ENCODE assay signal across 8 cellular contexts in genomic region chr2:70647873-70648481, GRCh38.
DNase-seq lines count a peak whose midpoint lies in the region; ATAC-seq and TF ChIP-seq lines count a peak whose summit lies in the region.

No MANE protein-coding gene starts in this region.

- no peaks in the 10 kb centered on the region for H3K4me1 Mint-ChIP-seq in HFFc6 (ENCODE audit: low read depth)

- peak; percentile 98 for TF ChIP-seq CTCF in HFFc6 (IDR thresholded peaks at IDR 0.05)
- peak; percentile 86 to 96 (median 93) for TF ChIP-seq CTCF in right lobe of liver (IDR thresholded peaks at IDR 0.05)

- H3K27me3 ChIP-seq in right lobe of liver = no peaks in the 10 kb centered on the region

- H3K9me3 ChIP-seq in right lobe of liver = no peaks in the 10 kb centered on the region

- H3K27ac ChIP-seq in right lobe of liver = no peak overlapping the region

- H3K4me3 ChIP-seq in right lobe of liver = no peak overlapping the region

- H3K27ac Mint-ChIP-seq in HFFc6 = no peak overlapping the region

- no peaks in the 10 kb centered on the region for H3K36me3 ChIP-seq in right lobe of liver

- TF ChIP-seq POLR2A in right lobe of liver (IDR thresholded peaks at IDR 0.05) = no peak

- H3K4me3 Mint-ChIP-seq in HFFc6 = no peak overlapping the region

- H3K27me3 Mint-ChIP-seq in HFFc6 (ENCODE audit: insufficient read depth) = peaks cover 31% of the 10 kb centered on the region

- no peaks in the 10 kb centered on the region; the same call in 1 of the 2 replicates for H3K9me3 Mint-ChIP-seq in HFFc6

- 2% methylated on average over 6 of the region's 9 CpGs for WGBS in right lobe of liver (ENCODE audit: insufficient coverage, low coverage, low lambda C conversion rate, missing lambda C conversion rate)

- intact Hi-C loops in right lobe of liver (cut with DNase I) = no loop called here

- ATAC-seq in right lobe of liver = peak; percentile 89 to 93 (median 90)

- no peaks in the 10 kb centered on the region for H3K4me1 ChIP-seq in right lobe of liver

- H3K36me3 Mint-ChIP-seq in HFFc6 (ENCODE audit: low read depth) = no peaks in the 10 kb centered on the region

- DNase-seq in DMS153 treated with DMSO at 0.1 percent for 48 hours (lab: John Stamatoyannopoulos, UW; ENCODE audit: unreplicated experiment) = peak; percentile 74
- peak; percentile 54 for DNase-seq in HFFc6
- peak; percentile 69 for DNase-seq in NCI-H2171 treated with DMSO at 0.1 percent for 48 hours (lab: John Stamatoyannopoulos, UW)
- peak; percentile 67 for DNase-seq in activated CD4-positive, CD25-positive, alpha-beta regulatory T cell treated with anti-CD3 and anti-CD28 coated beads, Interleukin-2, amount 50 U/mL, for 72 hours
- peak; percentile 53 for DNase-seq in cerebellum (ENCODE audit: low spot score)
- DNase-seq in right lobe of liver = peak; percentile 59 to 67 (median 64)
- peak; percentile 46 for DNase-seq in stimulated activated CD8-positive, alpha-beta memory T cell treated with anti-CD3 and anti-CD28 coated beads, Interleukin-12 subunit alpha, Interleukin-12 subunit beta, amount 100 ng/mL, for 1 hour (ENCODE audit: low read depth)
- no peak for DNase-seq in T1000 (lab: John Stamatoyannopoulos, UW)
